ENCODE assay signal across 1 cellular context in the genomic region with DNA sequence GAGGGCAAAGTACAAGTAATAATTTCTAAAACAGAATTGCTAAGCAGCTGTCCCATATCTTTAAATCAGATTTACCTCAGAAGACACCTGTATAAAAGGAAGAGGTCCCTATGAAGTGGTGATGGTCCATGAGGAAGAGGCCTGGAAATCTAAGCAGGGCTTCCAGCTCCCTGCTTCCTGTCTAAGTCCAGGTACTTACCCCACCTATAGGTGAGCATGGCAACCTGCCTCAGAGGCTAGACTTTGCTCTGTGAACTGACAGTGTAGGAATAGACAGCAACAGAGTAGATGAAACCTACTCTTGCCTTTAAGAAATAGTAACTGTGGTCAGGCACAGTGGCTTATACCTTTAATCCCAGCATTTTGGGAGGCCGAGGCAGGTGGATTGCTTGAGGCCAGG.
A peak's percentile ranks its signal among the peaks of the same experiment; 100 is the strongest.
TF ChIP-seq lines count a peak whose summit lies in the region.

No MANE protein-coding gene starts in this region.

TF ChIP-seq in HCT116, 20 proteins besides CTCF, POLR2A, EP300 and RAD21:
- TF ChIP-seq ELF1 (IDR thresholded peaks at IDR 0.05; ENCODE audit: borderline replicate concordance, low read depth): peak; percentile 29; the same call in 1 of the 2 replicates
- TF ChIP-seq SIN3A (IDR thresholded peaks at IDR 0.05; ENCODE audit: low read depth): no peak
